In the genomic region with DNA sequence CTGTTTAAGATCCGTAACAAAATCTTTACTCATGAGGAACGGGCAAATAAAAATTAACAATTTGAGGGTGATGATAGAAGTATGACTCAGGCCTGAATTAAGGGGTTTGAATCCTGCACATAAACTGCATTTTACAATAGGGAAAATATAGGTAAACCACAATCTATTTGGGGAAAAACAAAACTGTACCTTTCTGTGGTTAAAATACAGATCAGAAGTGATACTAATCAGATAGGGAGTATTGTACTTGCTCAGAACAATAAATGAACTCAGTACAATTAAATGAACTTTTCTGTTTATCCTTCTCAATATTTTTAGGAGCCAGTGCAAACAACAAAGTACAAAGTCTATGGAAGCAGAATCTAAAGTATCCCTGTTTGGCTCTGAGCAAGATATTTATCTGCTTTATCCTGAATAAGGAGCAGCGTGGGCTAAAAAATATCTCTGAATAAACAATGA, we compare ENCODE assay signal across 1 cellular context.
TF ChIP-seq lines count a peak whose summit lies in the region.

No MANE protein-coding gene starts in this region.

TF ChIP-seq in SK-N-SH treated with all-trans-retinoic acid at 6 μM for 48 hours, 23 proteins besides CTCF, POLR2A, EP300 and RAD21 (continued from another document):
- TF ChIP-seq, protein P1, sequence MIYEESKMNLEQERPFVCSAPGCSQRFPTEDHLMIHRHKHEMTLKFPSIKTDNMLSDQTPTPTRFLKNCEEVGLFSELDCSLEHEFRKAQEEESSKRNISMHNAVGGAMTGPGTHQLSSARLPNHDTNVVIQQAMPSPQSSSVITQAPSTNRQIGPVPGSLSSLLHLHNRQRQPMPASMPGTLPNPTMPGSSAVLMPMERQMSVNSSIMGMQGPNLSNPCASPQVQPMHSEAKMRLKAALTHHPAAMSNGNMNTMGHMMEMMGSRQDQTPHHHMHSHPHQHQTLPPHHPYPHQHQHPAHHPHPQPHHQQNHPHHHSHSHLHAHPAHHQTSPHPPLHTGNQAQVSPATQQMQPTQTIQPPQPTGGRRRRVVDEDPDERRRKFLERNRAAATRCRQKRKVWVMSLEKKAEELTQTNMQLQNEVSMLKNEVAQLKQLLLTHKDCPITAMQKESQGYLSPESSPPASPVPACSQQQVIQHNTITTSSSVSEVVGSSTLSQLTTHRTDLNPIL (CRISPR knock-in tag; IDR thresholded peaks at IDR 0.05; ENCODE audit: low read depth): no peak
- TF ChIP-seq ZFP3 (CRISPR knock-in tag; IDR thresholded peaks at IDR 0.05): no peak
